In the genomic region with DNA sequence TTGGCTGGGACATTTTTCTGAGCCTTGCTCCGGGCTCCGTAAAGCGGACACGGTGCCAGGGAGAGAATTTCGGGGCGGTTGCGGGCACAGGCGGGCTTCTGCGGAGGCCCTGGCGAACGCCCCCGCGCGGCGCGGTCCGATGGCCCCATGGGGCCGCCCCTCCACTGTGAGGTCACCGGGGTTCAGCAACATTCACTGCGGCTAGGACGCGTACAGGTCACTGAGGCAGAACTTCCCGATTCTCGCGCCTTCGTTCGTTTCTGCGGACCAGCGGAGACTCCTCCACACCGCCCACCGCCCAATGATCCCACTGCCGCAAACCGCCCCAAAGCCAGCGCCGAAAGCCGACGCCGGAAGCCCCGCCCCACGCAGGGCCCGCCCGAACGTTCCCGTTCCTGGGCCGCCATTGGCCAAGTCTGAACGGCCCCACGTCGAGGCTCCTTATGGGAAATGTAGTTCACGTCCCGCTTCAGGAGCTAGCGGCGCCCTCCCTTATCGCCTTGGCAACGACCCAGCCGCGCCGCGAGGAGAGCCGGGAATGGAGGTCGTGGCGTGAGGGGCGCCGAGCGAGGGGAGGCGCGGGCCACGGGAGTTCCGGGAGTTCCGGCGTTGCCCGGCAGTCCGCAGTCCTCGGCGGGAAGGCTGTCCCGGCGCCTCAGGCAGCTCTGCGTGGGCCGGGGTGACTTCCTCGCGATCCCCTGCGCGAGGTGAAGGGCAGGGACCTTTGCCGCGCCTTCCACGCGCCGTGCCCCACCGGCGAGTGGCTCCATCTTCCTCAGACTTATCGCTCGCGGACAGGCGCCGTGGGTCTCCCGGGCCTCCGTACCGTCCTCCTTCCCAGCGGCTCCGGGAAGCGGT, we compare ENCODE assay signal across 1 cellular context.
TF ChIP-seq lines count a peak whose summit lies in the region.

A gene (plus strand): TSS at position 498 of the 858 bp plus-strand sequence. CDS start 499 bp downstream, outside the sequence.

TF ChIP-seq in K562, 482 proteins besides CTCF, POLR2A, EP300 and RAD21 (continued from another document and continues in another):
- TF ChIP-seq, protein P1, sequence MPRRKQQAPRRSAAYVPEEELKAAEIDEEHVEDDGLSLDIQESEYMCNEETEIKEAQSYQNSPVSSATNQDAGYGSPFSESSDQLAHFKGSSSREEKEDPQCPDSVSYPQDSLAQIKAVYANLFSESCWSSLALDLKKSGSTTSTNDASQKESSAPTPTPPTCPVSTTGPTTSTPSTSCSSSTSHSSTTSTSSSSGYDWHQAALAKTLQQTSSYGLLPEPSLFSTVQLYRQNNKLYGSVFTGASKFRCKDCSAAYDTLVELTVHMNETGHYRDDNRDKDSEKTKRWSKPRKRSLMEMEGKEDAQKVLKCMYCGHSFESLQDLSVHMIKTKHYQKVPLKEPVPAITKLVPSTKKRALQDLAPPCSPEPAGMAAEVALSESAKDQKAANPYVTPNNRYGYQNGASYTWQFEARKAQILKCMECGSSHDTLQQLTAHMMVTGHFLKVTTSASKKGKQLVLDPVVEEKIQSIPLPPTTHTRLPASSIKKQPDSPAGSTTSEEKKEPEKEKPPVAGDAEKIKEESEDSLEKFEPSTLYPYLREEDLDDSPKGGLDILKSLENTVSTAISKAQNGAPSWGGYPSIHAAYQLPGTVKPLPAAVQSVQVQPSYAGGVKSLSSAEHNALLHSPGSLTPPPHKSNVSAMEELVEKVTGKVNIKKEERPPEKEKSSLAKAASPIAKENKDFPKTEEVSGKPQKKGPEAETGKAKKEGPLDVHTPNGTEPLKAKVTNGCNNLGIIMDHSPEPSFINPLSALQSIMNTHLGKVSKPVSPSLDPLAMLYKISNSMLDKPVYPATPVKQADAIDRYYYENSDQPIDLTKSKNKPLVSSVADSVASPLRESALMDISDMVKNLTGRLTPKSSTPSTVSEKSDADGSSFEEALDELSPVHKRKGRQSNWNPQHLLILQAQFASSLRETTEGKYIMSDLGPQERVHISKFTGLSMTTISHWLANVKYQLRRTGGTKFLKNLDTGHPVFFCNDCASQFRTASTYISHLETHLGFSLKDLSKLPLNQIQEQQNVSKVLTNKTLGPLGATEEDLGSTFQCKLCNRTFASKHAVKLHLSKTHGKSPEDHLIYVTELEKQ (CRISPR knock-in tag; IDR thresholded peaks at IDR 0.05) = no peak
- TF ChIP-seq, protein P2, sequence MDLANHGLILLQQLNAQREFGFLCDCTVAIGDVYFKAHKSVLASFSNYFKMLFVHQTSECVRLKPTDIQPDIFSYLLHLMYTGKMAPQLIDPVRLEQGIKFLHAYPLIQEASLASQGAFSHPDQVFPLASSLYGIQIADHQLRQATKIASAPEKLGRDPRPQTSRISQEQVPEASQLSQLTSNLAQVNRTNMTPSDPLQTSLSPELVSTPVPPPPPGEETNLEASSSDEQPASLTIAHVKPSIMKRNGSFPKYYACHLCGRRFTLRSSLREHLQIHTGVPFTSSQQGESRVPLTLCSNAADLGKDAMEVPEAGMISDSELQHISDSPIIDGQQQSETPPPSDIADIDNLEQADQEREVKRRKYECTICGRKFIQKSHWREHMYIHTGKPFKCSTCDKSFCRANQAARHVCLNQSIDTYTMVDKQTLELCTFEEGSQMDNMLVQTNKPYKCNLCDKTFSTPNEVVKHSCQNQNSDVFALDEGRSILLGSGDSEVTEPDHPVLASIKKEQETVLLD (IDR thresholded peaks at IDR 0.05) = peak; percentile 89
- TF ChIP-seq ZNF830 (CRISPR knock-in tag; IDR thresholded peaks at IDR 0.05) (no peak), MAFF (IDR thresholded peaks at IDR 0.05; ENCODE audit: low read length) (no peak), C11orf30 (IDR thresholded peaks at IDR 0.05; ENCODE audit: low read depth) (no peak), ZNF507 (tag; conservative IDR thresholded peaks at IDR 0.05) (no peak), CBFA2T2 (conservative IDR thresholded peaks at IDR 0.05) (no peak), ZNF282 (CRISPR knock-in tag; IDR thresholded peaks at IDR 0.05) (no peak), WHSC1 (IDR thresholded peaks at IDR 0.05; ENCODE audit: low read length) (no peak), PTTG1 (tag; IDR thresholded peaks at IDR 0.05; ENCODE audit: low read depth) (no peak), TEAD4 (IDR thresholded peaks at IDR 0.05; ENCODE audit: low read length) (peak; percentile 22; the same call in 1 of the 2 replicates), TEAD4 (CRISPR knock-in tag; IDR thresholded peaks at IDR 0.05; ENCODE audit: borderline replicate concordance) (no peak), KLF13 (tag; IDR thresholded peaks at IDR 0.05; ENCODE audit: borderline replicate concordance, low read depth) (no peak), COPS2 (conservative IDR thresholded peaks at IDR 0.05) (no peak), ETV1 (tag; conservative IDR thresholded peaks at IDR 0.05; ENCODE audit: low read depth) (no peak; the same call in 1 of the 2 replicates), SRSF1 (IDR thresholded peaks at IDR 0.05; ENCODE audit: low read depth, low read length) (0 out of 2 replicates have a peak, but pooled peaks have one; percentile 76), ZNF212 (CRISPR knock-in tag; IDR thresholded peaks at IDR 0.05) (no peak), DMBX1 (CRISPR knock-in tag; IDR thresholded peaks at IDR 0.05; ENCODE audit: borderline replicate concordance) (no peak), POLR2AphosphoS2 (IDR thresholded peaks at IDR 0.05; ENCODE audit: low read length) (peak; percentile 92; the same call in 1 of the 2 replicates), TGIF2 (CRISPR knock-in tag; IDR thresholded peaks at IDR 0.05) (0 out of 2 replicates have a peak, but pooled peaks have one; percentile 48), XRCC4 (IDR thresholded peaks at IDR 0.05; ENCODE audit: extremely low read depth, insufficient read depth, insufficient read length) (no peak), JUND (IDR thresholded peaks at IDR 0.05; ENCODE audit: borderline replicate concordance, low read depth, low read length) (peak; percentile 69), JUND (tag; IDR thresholded peaks at IDR 0.05; ENCODE audit: borderline replicate concordance, low read depth, low read length) (no peak), NBN (IDR thresholded peaks at IDR 0.05; ENCODE audit: low read depth) (0 out of 2 replicates have a peak, but pooled peaks have one; percentile 22), SMARCA4 (IDR thresholded peaks at IDR 0.05) (peak; percentile 57; the same call in 1 of the 2 replicates), ZNF583 (CRISPR knock-in tag; IDR thresholded peaks at IDR 0.05) (no peak)
- TF ChIP-seq, protein P3, sequence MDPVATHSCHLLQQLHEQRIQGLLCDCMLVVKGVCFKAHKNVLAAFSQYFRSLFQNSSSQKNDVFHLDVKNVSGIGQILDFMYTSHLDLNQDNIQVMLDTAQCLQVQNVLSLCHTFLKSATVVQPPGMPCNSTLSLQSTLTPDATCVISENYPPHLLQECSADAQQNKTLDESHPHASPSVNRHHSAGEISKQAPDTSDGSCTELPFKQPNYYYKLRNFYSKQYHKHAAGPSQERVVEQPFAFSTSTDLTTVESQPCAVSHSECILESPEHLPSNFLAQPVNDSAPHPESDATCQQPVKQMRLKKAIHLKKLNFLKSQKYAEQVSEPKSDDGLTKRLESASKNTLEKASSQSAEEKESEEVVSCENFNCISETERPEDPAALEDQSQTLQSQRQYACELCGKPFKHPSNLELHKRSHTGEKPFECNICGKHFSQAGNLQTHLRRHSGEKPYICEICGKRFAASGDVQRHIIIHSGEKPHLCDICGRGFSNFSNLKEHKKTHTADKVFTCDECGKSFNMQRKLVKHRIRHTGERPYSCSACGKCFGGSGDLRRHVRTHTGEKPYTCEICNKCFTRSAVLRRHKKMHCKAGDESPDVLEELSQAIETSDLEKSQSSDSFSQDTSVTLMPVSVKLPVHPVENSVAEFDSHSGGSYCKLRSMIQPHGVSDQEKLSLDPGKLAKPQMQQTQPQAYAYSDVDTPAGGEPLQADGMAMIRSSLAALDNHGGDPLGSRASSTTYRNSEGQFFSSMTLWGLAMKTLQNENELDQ (CRISPR knock-in tag; IDR thresholded peaks at IDR 0.05; ENCODE audit: borderline replicate concordance) = no peak
- TF ChIP-seq, protein P4, sequence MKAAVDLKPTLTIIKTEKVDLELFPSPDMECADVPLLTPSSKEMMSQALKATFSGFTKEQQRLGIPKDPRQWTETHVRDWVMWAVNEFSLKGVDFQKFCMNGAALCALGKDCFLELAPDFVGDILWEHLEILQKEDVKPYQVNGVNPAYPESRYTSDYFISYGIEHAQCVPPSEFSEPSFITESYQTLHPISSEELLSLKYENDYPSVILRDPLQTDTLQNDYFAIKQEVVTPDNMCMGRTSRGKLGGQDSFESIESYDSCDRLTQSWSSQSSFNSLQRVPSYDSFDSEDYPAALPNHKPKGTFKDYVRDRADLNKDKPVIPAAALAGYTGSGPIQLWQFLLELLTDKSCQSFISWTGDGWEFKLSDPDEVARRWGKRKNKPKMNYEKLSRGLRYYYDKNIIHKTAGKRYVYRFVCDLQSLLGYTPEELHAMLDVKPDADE (conservative IDR thresholded peaks at IDR 0.05; ENCODE audit: control insufficient read depth, low read depth, low read length) = peak; percentile 58
- TF ChIP-seq, protein P5, sequence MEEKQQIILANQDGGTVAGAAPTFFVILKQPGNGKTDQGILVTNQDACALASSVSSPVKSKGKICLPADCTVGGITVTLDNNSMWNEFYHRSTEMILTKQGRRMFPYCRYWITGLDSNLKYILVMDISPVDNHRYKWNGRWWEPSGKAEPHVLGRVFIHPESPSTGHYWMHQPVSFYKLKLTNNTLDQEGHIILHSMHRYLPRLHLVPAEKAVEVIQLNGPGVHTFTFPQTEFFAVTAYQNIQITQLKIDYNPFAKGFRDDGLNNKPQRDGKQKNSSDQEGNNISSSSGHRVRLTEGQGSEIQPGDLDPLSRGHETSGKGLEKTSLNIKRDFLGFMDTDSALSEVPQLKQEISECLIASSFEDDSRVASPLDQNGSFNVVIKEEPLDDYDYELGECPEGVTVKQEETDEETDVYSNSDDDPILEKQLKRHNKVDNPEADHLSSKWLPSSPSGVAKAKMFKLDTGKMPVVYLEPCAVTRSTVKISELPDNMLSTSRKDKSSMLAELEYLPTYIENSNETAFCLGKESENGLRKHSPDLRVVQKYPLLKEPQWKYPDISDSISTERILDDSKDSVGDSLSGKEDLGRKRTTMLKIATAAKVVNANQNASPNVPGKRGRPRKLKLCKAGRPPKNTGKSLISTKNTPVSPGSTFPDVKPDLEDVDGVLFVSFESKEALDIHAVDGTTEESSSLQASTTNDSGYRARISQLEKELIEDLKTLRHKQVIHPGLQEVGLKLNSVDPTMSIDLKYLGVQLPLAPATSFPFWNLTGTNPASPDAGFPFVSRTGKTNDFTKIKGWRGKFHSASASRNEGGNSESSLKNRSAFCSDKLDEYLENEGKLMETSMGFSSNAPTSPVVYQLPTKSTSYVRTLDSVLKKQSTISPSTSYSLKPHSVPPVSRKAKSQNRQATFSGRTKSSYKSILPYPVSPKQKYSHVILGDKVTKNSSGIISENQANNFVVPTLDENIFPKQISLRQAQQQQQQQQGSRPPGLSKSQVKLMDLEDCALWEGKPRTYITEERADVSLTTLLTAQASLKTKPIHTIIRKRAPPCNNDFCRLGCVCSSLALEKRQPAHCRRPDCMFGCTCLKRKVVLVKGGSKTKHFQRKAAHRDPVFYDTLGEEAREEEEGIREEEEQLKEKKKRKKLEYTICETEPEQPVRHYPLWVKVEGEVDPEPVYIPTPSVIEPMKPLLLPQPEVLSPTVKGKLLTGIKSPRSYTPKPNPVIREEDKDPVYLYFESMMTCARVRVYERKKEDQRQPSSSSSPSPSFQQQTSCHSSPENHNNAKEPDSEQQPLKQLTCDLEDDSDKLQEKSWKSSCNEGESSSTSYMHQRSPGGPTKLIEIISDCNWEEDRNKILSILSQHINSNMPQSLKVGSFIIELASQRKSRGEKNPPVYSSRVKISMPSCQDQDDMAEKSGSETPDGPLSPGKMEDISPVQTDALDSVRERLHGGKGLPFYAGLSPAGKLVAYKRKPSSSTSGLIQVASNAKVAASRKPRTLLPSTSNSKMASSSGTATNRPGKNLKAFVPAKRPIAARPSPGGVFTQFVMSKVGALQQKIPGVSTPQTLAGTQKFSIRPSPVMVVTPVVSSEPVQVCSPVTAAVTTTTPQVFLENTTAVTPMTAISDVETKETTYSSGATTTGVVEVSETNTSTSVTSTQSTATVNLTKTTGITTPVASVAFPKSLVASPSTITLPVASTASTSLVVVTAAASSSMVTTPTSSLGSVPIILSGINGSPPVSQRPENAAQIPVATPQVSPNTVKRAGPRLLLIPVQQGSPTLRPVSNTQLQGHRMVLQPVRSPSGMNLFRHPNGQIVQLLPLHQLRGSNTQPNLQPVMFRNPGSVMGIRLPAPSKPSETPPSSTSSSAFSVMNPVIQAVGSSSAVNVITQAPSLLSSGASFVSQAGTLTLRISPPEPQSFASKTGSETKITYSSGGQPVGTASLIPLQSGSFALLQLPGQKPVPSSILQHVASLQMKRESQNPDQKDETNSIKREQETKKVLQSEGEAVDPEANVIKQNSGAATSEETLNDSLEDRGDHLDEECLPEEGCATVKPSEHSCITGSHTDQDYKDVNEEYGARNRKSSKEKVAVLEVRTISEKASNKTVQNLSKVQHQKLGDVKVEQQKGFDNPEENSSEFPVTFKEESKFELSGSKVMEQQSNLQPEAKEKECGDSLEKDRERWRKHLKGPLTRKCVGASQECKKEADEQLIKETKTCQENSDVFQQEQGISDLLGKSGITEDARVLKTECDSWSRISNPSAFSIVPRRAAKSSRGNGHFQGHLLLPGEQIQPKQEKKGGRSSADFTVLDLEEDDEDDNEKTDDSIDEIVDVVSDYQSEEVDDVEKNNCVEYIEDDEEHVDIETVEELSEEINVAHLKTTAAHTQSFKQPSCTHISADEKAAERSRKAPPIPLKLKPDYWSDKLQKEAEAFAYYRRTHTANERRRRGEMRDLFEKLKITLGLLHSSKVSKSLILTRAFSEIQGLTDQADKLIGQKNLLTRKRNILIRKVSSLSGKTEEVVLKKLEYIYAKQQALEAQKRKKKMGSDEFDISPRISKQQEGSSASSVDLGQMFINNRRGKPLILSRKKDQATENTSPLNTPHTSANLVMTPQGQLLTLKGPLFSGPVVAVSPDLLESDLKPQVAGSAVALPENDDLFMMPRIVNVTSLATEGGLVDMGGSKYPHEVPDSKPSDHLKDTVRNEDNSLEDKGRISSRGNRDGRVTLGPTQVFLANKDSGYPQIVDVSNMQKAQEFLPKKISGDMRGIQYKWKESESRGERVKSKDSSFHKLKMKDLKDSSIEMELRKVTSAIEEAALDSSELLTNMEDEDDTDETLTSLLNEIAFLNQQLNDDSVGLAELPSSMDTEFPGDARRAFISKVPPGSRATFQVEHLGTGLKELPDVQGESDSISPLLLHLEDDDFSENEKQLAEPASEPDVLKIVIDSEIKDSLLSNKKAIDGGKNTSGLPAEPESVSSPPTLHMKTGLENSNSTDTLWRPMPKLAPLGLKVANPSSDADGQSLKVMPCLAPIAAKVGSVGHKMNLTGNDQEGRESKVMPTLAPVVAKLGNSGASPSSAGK (IDR thresholded peaks at IDR 0.05) = 0 out of 2 replicates have a peak, but pooled peaks have one; percentile 17
- TF ChIP-seq, protein P6, sequence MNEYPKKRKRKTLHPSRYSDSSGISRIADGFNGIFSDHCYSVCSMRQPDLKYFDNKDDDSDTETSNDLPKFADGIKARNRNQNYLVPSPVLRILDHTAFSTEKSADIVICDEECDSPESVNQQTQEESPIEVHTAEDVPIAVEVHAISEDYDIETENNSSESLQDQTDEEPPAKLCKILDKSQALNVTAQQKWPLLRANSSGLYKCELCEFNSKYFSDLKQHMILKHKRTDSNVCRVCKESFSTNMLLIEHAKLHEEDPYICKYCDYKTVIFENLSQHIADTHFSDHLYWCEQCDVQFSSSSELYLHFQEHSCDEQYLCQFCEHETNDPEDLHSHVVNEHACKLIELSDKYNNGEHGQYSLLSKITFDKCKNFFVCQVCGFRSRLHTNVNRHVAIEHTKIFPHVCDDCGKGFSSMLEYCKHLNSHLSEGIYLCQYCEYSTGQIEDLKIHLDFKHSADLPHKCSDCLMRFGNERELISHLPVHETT (CRISPR knock-in tag; conservative IDR thresholded peaks at IDR 0.05 in 1 of 2, IDR thresholded peaks at IDR 0.05 in 1 of 2) = peak in 1 of 2 experiments; percentile 87; a peak in 2 of 4 replicates
